Comparison of ENCODE assay signal across 8 cellular contexts in genomic region chr19:55407625-55408319, GRCh38. TPM values are rescaled to one million over a fixed set of nuclear protein-coding genes. Genes with fewer than 3 reads are reported as not detected.
DNase-seq lines count a peak whose midpoint lies in the region; TF ChIP-seq lines count a peak whose summit lies in the region.

TSS of gene UBE2S (minus strand) at chr19:55407788. CDS start at chr19:55407589, 199 bp downstream.

- peak; percentile 99 for DNase-seq in CMK (ENCODE audit: low read depth)
- DNase-seq in GM20000 (ENCODE audit: low spot score), result peak; percentile 99
- peak; percentile 100 for DNase-seq in HT-29 (ENCODE audit: low spot score)
- DNase-seq in NOMO-1 (lab: John Stamatoyannopoulos, UW; ENCODE audit: unreplicated experiment in 2 of 2), result peak; percentile 99
- peak; percentile 95 for DNase-seq in effector CD8-positive, alpha-beta T cell (lab: John Stamatoyannopoulos, UW)
- peak; percentile 99 for DNase-seq in medulla oblongata (ENCODE audit: extremely low spot score)
- DNase-seq in stimulated activated CD8-positive, alpha-beta memory T cell treated with anti-CD3 and anti-CD28 coated beads, Interleukin-12 subunit alpha, Interleukin-12 subunit beta, amount 100 ng/mL, for 1 hour (ENCODE audit: low read depth), result peak; percentile 94

- CTCF ChIA-PET in activated CD8-positive, alpha-beta memory T cell treated with anti-CD3 and anti-CD28 coated beads for 36 hours (lab: Charles Lee), result interaction anchor here (1.0 to 1.8 kb wide), 2 partner anchors 19 to 23 kb away, joined by 3 to 5 read pairs; partner anchors contain the start of gene TMEM238

- TF ChIP-seq CTCF in GM20000 (IDR thresholded peaks at IDR 0.05; ENCODE audit: extremely low read depth, missing control alignments), result no peak

- POLR2A ChIA-PET in activated CD8-positive, alpha-beta memory T cell treated with anti-CD3 and anti-CD28 coated beads for 36 hours (lab: Charles Lee), result interaction anchor here (0.5 to 3.2 kb wide), 10 partner anchors 8 to 152 kb away, joined by 3 to 26 read pairs (median 9); partner anchors contain the start of genes HSPBP1, KMT5C, PPP6R1 and RPL28

RNA-seq across cellular contexts. Expression of gene UBE2S, which starts in this region (rescaled TPM):
- total RNA-seq in HT-29 (2014; rRNA removed; shearing (Covaris generic)), result 2,696 and 2,806 TPM in 2 replicates
- total RNA-seq in activated CD8-positive, alpha-beta memory T cell treated with anti-CD3 and anti-CD28 coated beads for 36 hours, result 100 to 1,000 TPM; 296 to 311 TPM

Comparison
In these comparisons a context has a peak if more than half of its experiments do, and no peak if none do; other contexts are left out.
1. Peak in every context shown above with its lines: DNase-seq.